ENCODE assay signal across 23 cellular contexts in the genomic region with DNA sequence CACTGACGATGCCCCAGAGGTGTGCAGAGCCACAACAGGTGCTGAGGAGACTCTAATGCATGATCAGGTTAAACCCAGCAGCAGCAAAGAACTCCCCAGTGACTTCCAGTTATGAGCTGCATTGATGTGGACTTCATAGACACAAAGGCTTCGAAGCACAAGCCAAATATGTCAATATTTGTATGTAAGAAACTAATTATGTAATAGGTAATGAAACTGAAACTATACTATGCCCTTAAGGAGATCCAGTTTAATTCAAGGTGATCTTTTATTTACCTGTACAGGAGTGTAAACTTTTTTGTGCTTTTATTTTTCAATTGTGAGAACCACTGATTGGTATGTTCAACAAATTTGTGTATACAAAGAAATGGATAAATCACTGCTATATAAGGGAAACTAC.
"Had no signal": no experiment of that assay in that cellular context is flagged by ENCODE, and none has a peak within 500 bp of the region (broad histone marks: within the 10 kb centered on the region; RNA-seq: fewer than 3 reads in every experiment).

No MANE protein-coding gene starts in this region.

- H3K9me3 Mint-ChIP-seq: activated naive CD4-positive, alpha-beta T cell treated with anti-CD3 and anti-CD28 coated beads, Interleukin-2, amount 50 U/mL, for 24 hours; memory B cell; nephron had no signal

- H3K27me3 ChIP-seq: adrenal gland, ascending aorta, brain microvascular endothelial cell, neutrophil, ovary, right atrium auricular region, transverse colon, vagina had no signal

- H3K4me3 Mint-ChIP-seq: activated naive CD4-positive, alpha-beta T cell treated with anti-CD3 and anti-CD28 coated beads, Interleukin-2, amount 50 U/mL, for 24 hours; memory B cell; nephron had no signal

- H3K4me1 ChIP-seq: adrenal gland had no signal

- DNase-seq: activated CD4-positive, alpha-beta T cell treated with anti-CD3 and anti-CD28 coated beads, Interleukin-2, amount 50 U/mL, for 48 hours; activated CD4-positive, CD25-positive, alpha-beta regulatory T cell treated with anti-CD3 and anti-CD28 coated beads, Interleukin-2, amount 50 U/mL, for 72 hours; activated T-cell treated with anti-CD3 and anti-CD28 coated beads, Interleukin-2, amount 50 U/mL, for 48 hours; adrenal gland; brain microvascular endothelial cell; central memory CD4-positive, alpha-beta T cell; effector memory CD4-positive, alpha-beta T cell; foreskin melanocyte; hippocampal formation; kidney glomerular epithelial cell; ovary; psoas muscle; stimulated activated CD4-positive, alpha-beta T cell treated with anti-CD3 and anti-CD28 coated beads, Interleukin-12 subunit alpha, Interleukin-12 subunit beta, amount 100 ng/mL, for 4 hours; stimulated activated CD4-positive, alpha-beta T cell treated with anti-CD3 and anti-CD28 coated beads, Interleukin-1b, Interleukin-23, amount 100 ng/mL, for 48 hours; transverse colon; WERI-Rb-1 had no signal

- H3K9me3 ChIP-seq: adrenal gland, ascending aorta, neutrophil, ovary, psoas muscle, right atrium auricular region, transverse colon, vagina had no signal

- H3K27ac ChIP-seq: adrenal gland, brain microvascular endothelial cell, neutrophil, ovary, psoas muscle, right atrium auricular region, transverse colon, vagina, WERI-Rb-1 had no signal

- H3K4me3 ChIP-seq: adrenal gland, ascending aorta, ovary, psoas muscle, right atrium auricular region, transverse colon, vagina had no signal

- H3K27ac Mint-ChIP-seq: activated naive CD4-positive, alpha-beta T cell treated with anti-CD3 and anti-CD28 coated beads, Interleukin-2, amount 50 U/mL, for 24 hours; memory B cell; nephron had no signal

- H3K4me1 Mint-ChIP-seq: activated naive CD4-positive, alpha-beta T cell treated with anti-CD3 and anti-CD28 coated beads, Interleukin-2, amount 50 U/mL, for 24 hours; nephron had no signal

- H3K27me3 Mint-ChIP-seq: activated naive CD4-positive, alpha-beta T cell treated with anti-CD3 and anti-CD28 coated beads, Interleukin-2, amount 50 U/mL, for 24 hours; memory B cell had no signal

- H3K36me3 ChIP-seq: ovary had no signal
